In the genomic region with DNA sequence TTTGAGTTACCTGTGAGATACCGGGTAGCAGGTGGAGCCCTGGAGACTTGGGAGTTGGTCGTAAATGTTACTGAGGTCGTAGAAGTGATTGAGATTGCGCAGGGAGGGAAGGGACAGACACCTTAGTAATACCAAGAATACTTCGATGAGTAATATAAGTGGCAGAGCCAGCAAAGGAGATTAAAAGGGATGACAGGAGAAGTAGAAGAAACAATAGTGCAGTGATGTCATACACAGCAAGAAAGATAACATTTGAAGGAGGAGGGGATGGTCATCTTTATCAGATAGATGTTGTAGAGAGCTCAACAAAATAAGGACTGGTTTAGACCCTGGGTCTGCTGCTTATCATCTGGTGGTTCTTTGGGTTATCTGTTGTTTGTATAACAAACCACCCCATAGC, we compare ENCODE assay signal across 1 cellular context.
TF ChIP-seq lines count a peak whose summit lies in the region.

No MANE protein-coding gene starts in this region.

TF ChIP-seq in HepG2, 621 proteins besides CTCF, POLR2A, EP300 and RAD21:
- TF ChIP-seq SAFB2 (CRISPR knock-in tag; IDR thresholded peaks at IDR 0.05; ENCODE audit: borderline replicate concordance, low read depth) (no peak), CREB1 (IDR thresholded peaks at IDR 0.05) (peak; percentile 22; the same call in 1 of the 2 replicates), CREB1 (CRISPR knock-in tag; IDR thresholded peaks at IDR 0.05) (no peak)
- TF ChIP-seq, protein P1, sequence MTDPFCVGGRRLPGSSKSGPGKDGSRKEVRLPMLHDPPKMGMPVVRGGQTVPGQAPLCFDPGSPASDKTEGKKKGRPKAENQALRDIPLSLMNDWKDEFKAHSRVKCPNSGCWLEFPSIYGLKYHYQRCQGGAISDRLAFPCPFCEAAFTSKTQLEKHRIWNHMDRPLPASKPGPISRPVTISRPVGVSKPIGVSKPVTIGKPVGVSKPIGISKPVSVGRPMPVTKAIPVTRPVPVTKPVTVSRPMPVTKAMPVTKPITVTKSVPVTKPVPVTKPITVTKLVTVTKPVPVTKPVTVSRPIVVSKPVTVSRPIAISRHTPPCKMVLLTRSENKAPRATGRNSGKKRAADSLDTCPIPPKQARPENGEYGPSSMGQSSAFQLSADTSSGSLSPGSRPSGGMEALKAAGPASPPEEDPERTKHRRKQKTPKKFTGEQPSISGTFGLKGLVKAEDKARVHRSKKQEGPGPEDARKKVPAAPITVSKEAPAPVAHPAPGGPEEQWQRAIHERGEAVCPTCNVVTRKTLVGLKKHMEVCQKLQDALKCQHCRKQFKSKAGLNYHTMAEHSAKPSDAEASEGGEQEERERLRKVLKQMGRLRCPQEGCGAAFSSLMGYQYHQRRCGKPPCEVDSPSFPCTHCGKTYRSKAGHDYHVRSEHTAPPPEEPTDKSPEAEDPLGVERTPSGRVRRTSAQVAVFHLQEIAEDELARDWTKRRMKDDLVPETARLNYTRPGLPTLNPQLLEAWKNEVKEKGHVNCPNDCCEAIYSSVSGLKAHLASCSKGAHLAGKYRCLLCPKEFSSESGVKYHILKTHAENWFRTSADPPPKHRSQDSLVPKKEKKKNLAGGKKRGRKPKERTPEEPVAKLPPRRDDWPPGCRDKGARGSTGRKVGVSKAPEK (CRISPR knock-in tag; IDR thresholded peaks at IDR 0.05; ENCODE audit: borderline replicate concordance): no peak
